Comparison of ENCODE assay signal across 8 cellular contexts in genomic region chr20:8213831-8214587, GRCh38.
DNase-seq lines count a peak whose midpoint lies in the region; ATAC-seq lines count a peak whose summit lies in the region.

No MANE protein-coding gene starts in this region.

- H3K4me3 ChIP-seq in naive thymus-derived CD4-positive, alpha-beta T cell (ENCODE audit: low read length): peak overlapping the region; percentile 34

- DNase-seq in KG1 (lab: John Stamatoyannopoulos, UW) (peak; percentile 23), cerebellar cortex (ENCODE audit: low spot score) (no peak), MV-4-11 (lab: John Stamatoyannopoulos, UW) (no peak), NOMO-1 treated with dmso at 0.1 percent for 144 hours (lab: John Stamatoyannopoulos, UW; ENCODE audit: unreplicated experiment) (no peak), C1 segment of cervical spinal cord (lab: John Stamatoyannopoulos, UW) (no peak)
- peak in 7 of 9 donors; percentile 7 to 44 (median 20) for DNase-seq in naive thymus-derived CD4-positive, alpha-beta T cell

- H3K9me3 ChIP-seq in naive thymus-derived CD4-positive, alpha-beta T cell (ENCODE audit: control insufficient read depth in 2 of 3, low read length in 3 of 3): no peaks in the 10 kb centered on the region

- H3K27ac ChIP-seq in naive thymus-derived CD4-positive, alpha-beta T cell (ENCODE audit: low read depth, low read length): peak overlapping the region; percentile 12

- H3K27ac Mint-ChIP-seq in naive thymus-derived CD4-positive, alpha-beta T cell: peak overlapping the region; percentile 41 to 90 (median 80)

- intact Hi-C loops in naive thymus-derived CD4-positive, alpha-beta T cell (cut with micrococcal nuclease): loop anchor here in 1 of 2 donors (5.0 kb wide), 2 partner anchors 57 to 197 kb away; partner anchors contain the start of gene TMX4

- CTCF ChIA-PET in naive thymus-derived CD4-positive, alpha-beta T cell (lab: Charles Lee): no interaction called here

- peaks cover 0 to 3% (median 0%) of the 10 kb centered on the region in 11 donors for H3K9me3 Mint-ChIP-seq in naive thymus-derived CD4-positive, alpha-beta T cell

- H3K4me3 Mint-ChIP-seq in naive thymus-derived CD4-positive, alpha-beta T cell: peak overlapping the region; percentile 71 to 89 (median 82)

- POLR2A ChIA-PET in naive thymus-derived CD4-positive, alpha-beta T cell (lab: Charles Lee): no interaction called here

- H3K36me3 ChIP-seq in naive thymus-derived CD4-positive, alpha-beta T cell (ENCODE audit: control insufficient read depth in 2 of 3, insufficient read depth in 3 of 3, low read length in 3 of 3): no peaks in the 10 kb centered on the region

- ATAC-seq in GM18519 (IDR thresholded peaks at IDR 0.05; ENCODE audit: low FRiP score, unreplicated experiment) (peak; percentile 76), GM21717 (IDR thresholded peaks at IDR 0.05; ENCODE audit: unreplicated experiment) (peak; percentile 90)
- ATAC-seq in naive thymus-derived CD4-positive, alpha-beta T cell: peak; percentile 77

- H3K36me3 Mint-ChIP-seq in naive thymus-derived CD4-positive, alpha-beta T cell: peaks cover 0 to 11% (median 0%) of the 10 kb centered on the region in 5 donors

- H3K4me1 Mint-ChIP-seq in naive thymus-derived CD4-positive, alpha-beta T cell: peaks cover 12 to 39% (median 28%) of the 10 kb centered on the region in 7 donors

- H3K27me3 Mint-ChIP-seq in naive thymus-derived CD4-positive, alpha-beta T cell: peaks cover 0 to 12% (median 0%) of the 10 kb centered on the region in 5 donors

- H3K4me1 ChIP-seq in naive thymus-derived CD4-positive, alpha-beta T cell (ENCODE audit: control insufficient read depth in 2 of 2, insufficient read depth in 2 of 2, low read length in 2 of 2): peaks cover 5 to 10% of the 10 kb centered on the region in 2 donors

- no peaks in the 10 kb centered on the region for H3K27me3 ChIP-seq in naive thymus-derived CD4-positive, alpha-beta T cell (ENCODE audit: control insufficient read depth in 2 of 2, insufficient read depth in 2 of 2, low read length in 2 of 2)

Comparison
In these comparisons a context has a peak if more than half of its experiments do, and no peak if none do; other contexts are left out.
1. DNase-seq: peak in KG1 (single experiment) and naive thymus-derived CD4-positive, alpha-beta T cell (7 of 9); none in cerebellar cortex (single experiment), MV-4-11 (single experiment), NOMO-1 treated with dmso at 0.1 percent for 144 hours (single experiment) and C1 segment of cervical spinal cord (0 of 14).
2. Peak in every context shown above with its lines, with median percentiles within 50 percentile points of each other: ATAC-seq.